3 cellular contexts compared by ENCODE assay signal in genomic region chr3:24332092-24332491, GRCh38.
"Had no signal": no experiment of that assay in that cellular context is flagged by ENCODE, and none has a peak within 500 bp of the region (broad histone marks: within the 10 kb centered on the region; RNA-seq: fewer than 3 reads in every experiment).

No MANE protein-coding gene starts in this region.

- H3K4me3 ChIP-seq: GM12878 had no signal

- DNase-seq: GDM1, GF-D8 had no signal

- ATAC-seq: GM12878 had no signal
